Comparison of ENCODE assay signal across 8 cellular contexts in genomic region chr17:7035591-7036368, GRCh38. TPM values are rescaled to one million over a fixed set of nuclear protein-coding genes. Genes with fewer than 3 reads are reported as not detected.
DNase-seq lines count a peak whose midpoint lies in the region; ATAC-seq, FAIRE-seq and TF ChIP-seq lines count a peak whose summit lies in the region.

Gene SLC16A13 (plus strand): TSS chr17:7036015. CDS start chr17:7036383, 368 bp downstream.

- CTCF ChIA-PET in BJ (lab: Yijun Ruan, JAX) = interaction anchor here (0.6 to 2.0 kb wide), 6 partner anchors 8 to 101 kb away, joined by 3 to 6 read pairs (median 5); partner anchors contain the start of gene BCL6B

- DNase-seq in BJ (ENCODE audit: low read depth) (peak; percentile 73), GM19240 (ENCODE audit: insufficient read length, low spot score) (peak; percentile 99), NCI-H526 (lab: John Stamatoyannopoulos, UW) (peak; percentile 88 to 95), kidney glomerular epithelial cell (lab: John Stamatoyannopoulos, UW) (peak; percentile 98)
- peak; percentile 99 for DNase-seq in activated CD4-positive, alpha-beta T cell treated with anti-CD3 and anti-CD28 coated beads for 48 hours
- DNase-seq in stimulated activated CD4-positive, alpha-beta T cell treated with anti-CD3 and anti-CD28 coated beads, Interleukin-1b, Interleukin-23, amount 100 ng/mL, for 1 hour (ENCODE audit: low read depth in 2 of 2) = peak; percentile 93 to 97

- H3K4me3 ChIP-seq in BJ (ENCODE audit: low read depth, low read length) = peak within 1 kb of the TSS; percentile 74

- H3K36me3 ChIP-seq in BJ (ENCODE audit: control insufficient read depth, insufficient read depth, low read length) = no peaks in the 10 kb centered on the region

- ATAC-seq in HG03457 (IDR thresholded peaks at IDR 0.05; ENCODE audit: unreplicated experiment) = peak; percentile 71

- no peaks in the 10 kb centered on the region for H3K27me3 ChIP-seq in BJ (ENCODE audit: control insufficient read depth, insufficient read depth, low read length)

- no peak for TF ChIP-seq CTCF in BJ (IDR thresholded peaks at IDR 0.05; ENCODE audit: insufficient read depth, low read depth, low read length)

- FAIRE-seq in colon (lab: Jason Lieb, UNC) = peak; percentile 5

- POLR2A ChIA-PET in BJ (lab: Charles Lee) = interaction anchor here (0.6 kb wide), 1 partner anchor 18 kb away, joined by 5 read pairs; no protein-coding TSS in a partner anchor

RNA-seq across cellular contexts. Expression of gene SLC16A13, which starts in this region (rescaled TPM):
- polyA plus RNA-seq in BJ (2011; rRNA removed) = 1.4 and 2.8 TPM in 2 replicates
- 0.93 and 1.4 TPM in 2 replicates for polyA minus RNA-seq in BJ (2011; rRNA and poly(A)+ RNA removed)

Comparison
In these comparisons a context has a peak if more than half of its experiments do, and no peak if none do; other contexts are left out.
1. Peak in every context shown above with its lines: DNase-seq, ATAC-seq and H3K4me3 ChIP-seq.